Comparison of ENCODE assay signal across 8 cellular contexts in genomic region chr7:129780257-129781127, GRCh38.
DNase-seq lines count a peak whose midpoint lies in the region; ATAC-seq lines count a peak whose summit lies in the region.

No MANE protein-coding gene starts in this region.

- peak overlapping the region; percentile 58; the same call in 1 of the 2 replicates for H3K27ac ChIP-seq in SJCRH30

- no peaks in the 10 kb centered on the region for H3K27me3 ChIP-seq in SJCRH30

- peak; percentile 43 for ATAC-seq in GM18909 (IDR thresholded peaks at IDR 0.05; ENCODE audit: poor library complexity, unreplicated experiment)

- peak overlapping the region; percentile 98 for H3K4me3 ChIP-seq in SJCRH30

- H3K36me3 ChIP-seq in SJCRH30: no peaks in the 10 kb centered on the region

- H3K4me1 ChIP-seq in SJCRH30: peaks cover 5% of the 10 kb centered on the region

- DNase-seq in Kasumi-1 (lab: John Stamatoyannopoulos, UW): peak; percentile 71 to 81
- DNase-seq in SJCRH30: peak; percentile 89 to 91
- DNase-seq in activated naive CD4-positive, alpha-beta T cell (lab: John Stamatoyannopoulos, UW): peak; percentile 11 to 64 (median 27)
- DNase-seq in islet precursor cell: peak; percentile 96
- DNase-seq in stimulated activated CD4-positive, alpha-beta T cell treated with anti-CD3 and anti-CD28 coated beads, Interleukin-1b, Interleukin-23, amount 100 ng/mL, for 4 hours (ENCODE audit: low read depth in 2 of 2): peak; percentile 70 to 82
- DNase-seq in anterior cingulate cortex (lab: John Stamatoyannopoulos, UW): no peak
- DNase-seq in HCEC 1CT: no peak

- H3K9me3 ChIP-seq in SJCRH30 (replicated peaks): no peaks in the 10 kb centered on the region

Comparison
In these comparisons a context has a peak if more than half of its experiments do, and no peak if none do; other contexts are left out.
1. DNase-seq: peak in Kasumi-1 (2 of 2), SJCRH30 (2 of 2), activated naive CD4-positive, alpha-beta T cell (4 of 4), islet precursor cell (single experiment) and stimulated activated CD4-positive, alpha-beta T cell treated with anti-CD3 and anti-CD28 coated beads, Interleukin-1b, Interleukin-23, amount 100 ng/mL, for 4 hours (2 of 2); none in anterior cingulate cortex (0 of 58) and HCEC 1CT (single experiment).